In the genomic region with DNA sequence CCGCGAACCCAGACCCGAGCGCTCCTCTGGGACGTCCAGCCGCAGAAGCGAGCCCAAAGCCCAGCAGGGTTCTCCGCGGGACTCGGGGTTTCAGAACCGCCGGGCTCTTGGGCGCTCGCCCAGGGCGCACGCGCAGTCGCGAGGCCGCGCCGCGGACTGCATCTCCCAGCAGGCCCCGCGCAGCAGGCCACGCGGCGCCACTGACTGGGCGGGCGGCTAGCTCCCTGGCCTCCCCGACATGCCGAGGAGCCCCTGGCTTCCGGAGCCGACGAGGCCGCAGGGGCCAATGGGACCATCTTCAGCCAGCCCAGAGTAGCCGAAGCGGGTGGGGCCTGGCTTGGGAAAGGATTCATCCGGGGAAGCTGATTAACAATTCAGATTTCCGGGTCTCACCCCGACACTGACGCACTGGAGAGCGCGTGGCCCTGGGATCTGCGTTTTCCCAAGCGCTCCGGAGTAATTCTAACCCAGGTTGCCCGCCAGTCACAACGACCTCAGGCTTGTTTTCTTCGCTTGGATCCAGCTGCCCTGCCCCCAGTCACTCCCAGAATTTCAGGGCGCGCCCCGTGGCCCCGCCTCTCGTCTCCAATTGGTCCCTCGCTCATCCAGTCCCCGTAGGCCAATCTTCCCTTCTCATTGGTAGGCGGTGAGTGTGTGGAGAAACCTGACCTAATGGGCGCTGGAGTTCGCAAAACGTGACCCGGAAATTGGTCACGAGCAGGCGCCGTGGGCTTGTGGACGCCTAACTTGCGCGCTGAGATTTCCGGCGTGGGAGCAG, we compare ENCODE assay signal across 8 cellular contexts. TPM values are rescaled to one million over a fixed set of nuclear protein-coding genes. Genes with fewer than 3 reads are reported as not detected.
A peak's percentile ranks its signal among the peaks of the same experiment; 100 is the strongest.
DNase-seq lines count a peak whose midpoint lies in the region; ATAC-seq and TF ChIP-seq lines count a peak whose summit lies in the region.

A gene (plus strand): TSS at position 745 of the 778 bp plus-strand sequence. CDS start 328 bp downstream, outside the sequence.

- H3K9ac ChIP-seq in BLaER1 treated with 17β-estradiol and CSF1 and Interleukin-3, amounts not matched to agents 10 nM and 100 nM = peak within 1 kb of the TSS; percentile 91 to 99 (median 95)

- no peak for TF ChIP-seq CTCF in left lung (IDR thresholded peaks at IDR 0.05)

- H3K4me2 ChIP-seq in BLaER1 treated with 17β-estradiol and CSF1 and Interleukin-3, amounts not matched to agents 10 nM and 100 nM = peak within 1 kb of the TSS; percentile 93 to 99 (median 97)

- H3K4me3 ChIP-seq in BLaER1 treated with 17β-estradiol and CSF1 and Interleukin-3, amounts not matched to agents 10 nM and 100 nM = peak within 1 kb of the TSS; percentile 80 to 99 (median 96)
- H3K4me3 ChIP-seq in left lung = peak within 1 kb of the TSS; percentile 77 to 98

- peak within 1 kb of the TSS; percentile 94 to 100 (median 98) for H3K27ac ChIP-seq in BLaER1 treated with 17β-estradiol and CSF1 and Interleukin-3, amounts not matched to agents 10 nM and 100 nM
- H3K27ac ChIP-seq in left lung = peak within 1 kb of the TSS; percentile 99 to 100

- H3K9me3 ChIP-seq in BLaER1 treated with 17β-estradiol and CSF1 and Interleukin-3, amounts not matched to agents 10 nM and 100 nM (replicated peaks in 1 of 11) = peaks cover 27 to 38% (median 34%) of the 10 kb centered on the region in 11 experiments
- peaks cover 0 to 13% of the 10 kb centered on the region in 2 donors for H3K9me3 ChIP-seq in left lung

- H3K36me3 ChIP-seq in BLaER1 treated with 17β-estradiol and CSF1 and Interleukin-3, amounts not matched to agents 10 nM and 100 nM = peaks cover 30 to 37% (median 35%) of the 10 kb centered on the region in 11 experiments
- peaks cover 0 to 31% of the 10 kb centered on the region in 2 donors for H3K36me3 ChIP-seq in left lung

- no peaks in the 10 kb centered on the region for H3K27me3 ChIP-seq in BLaER1 treated with 17β-estradiol and CSF1 and Interleukin-3, amounts not matched to agents 10 nM and 100 nM
- no peaks in the 10 kb centered on the region for H3K27me3 ChIP-seq in left lung

- H3K4me1 ChIP-seq in BLaER1 treated with 17β-estradiol and CSF1 and Interleukin-3, amounts not matched to agents 10 nM and 100 nM = peaks cover 24 to 32% (median 28%) of the 10 kb centered on the region in 10 experiments
- H3K4me1 ChIP-seq in left lung = peaks cover 13 to 37% of the 10 kb centered on the region in 2 donors

- intact Hi-C loops in left lung (cut with DNase I) = no loop called here

- DNase-seq in NCI-H748 treated with DMSO at 0.1 percent for 48 hours (lab: John Stamatoyannopoulos, UW) (peak; percentile 92), dermis blood vessel endothelial cell (peak; percentile 99), left lung (peak; percentile 96 to 98)
- peak; percentile 84 to 93 for DNase-seq in activated CD4-positive, alpha-beta T cell treated with anti-CD3 and anti-CD28 coated beads, Interleukin-2, amount 50 U/mL, for 24 hours (ENCODE audit: low read depth in 1 of 2, low spot score in 1 of 2)
- DNase-seq in stimulated activated CD4-positive, alpha-beta T cell treated with anti-CD3 and anti-CD28 coated beads, Interleukin-2, amount 100 ng/mL, for 48 hours = peak; percentile 84 to 89

- H4K20me1 ChIP-seq in BLaER1 treated with 17β-estradiol and CSF1 and Interleukin-3, amounts not matched to agents 10 nM and 100 nM = peaks cover 0 to 39% (median 20%) of the 10 kb centered on the region in 11 experiments; a peak in 12 of 22 replicates

- ATAC-seq in GM19372 (IDR thresholded peaks at IDR 0.05; ENCODE audit: low read depth, unreplicated experiment) (peak; percentile 78), HG03558 (IDR thresholded peaks at IDR 0.05; ENCODE audit: extremely low read depth, unreplicated experiment) (peak; percentile 37), left lung (peak; percentile 97)

RNA-seq across cellular contexts. Expression of the gene that starts here (rescaled TPM):
- 57.5 and 59.4 TPM in 2 replicates for total RNA-seq in dermis blood vessel endothelial cell
- 10 to 100 TPM; 18.5 to 18.9 TPM for total RNA-seq in left lung

Comparison
In these comparisons a context has a peak if more than half of its experiments do, and no peak if none do; other contexts are left out.
1. Peak in every context shown above with its lines: DNase-seq, ATAC-seq, H3K4me3 ChIP-seq and H3K27ac ChIP-seq.
2. ATAC-seq: peak in every context shown above with its lines; median percentile 97 in left lung; 78 in GM19372; 37 in HG03558.